In genomic region chr3:52056968-52057805, GRCh38 we compare ENCODE assay signal across 8 cellular contexts.
DNase-seq lines count a peak whose midpoint lies in the region; ATAC-seq, FAIRE-seq and TF ChIP-seq lines count a peak whose summit lies in the region.

No MANE protein-coding gene starts in this region.

- FAIRE-seq in islet of Langerhans (lab: Jason Lieb, UNC), result peak; percentile 97

- peak; percentile 56 for TF ChIP-seq POLR2A in GM19099 (IDR thresholded peaks at IDR 0.05; ENCODE audit: extremely low read depth, insufficient read length, low read depth)

- peak; percentile 76 for ATAC-seq in HG03378 (IDR thresholded peaks at IDR 0.05; ENCODE audit: unreplicated experiment)

- DNase-seq in AML-193 (lab: John Stamatoyannopoulos, UW), result peak; percentile 99
- DNase-seq in NCI-H446 treated with DMSO at 0.1 percent for 48 hours (lab: John Stamatoyannopoulos, UW), result peak; percentile 90
- peak; percentile 97 for DNase-seq in activated CD4-positive, CD25-positive, alpha-beta regulatory T cell treated with anti-CD3 and anti-CD28 coated beads, Interleukin-2, amount 50 U/mL, for 72 hours
- peak; percentile 96 to 99 for DNase-seq in cerebellar nuclear complex (lab: John Stamatoyannopoulos, UW)
- DNase-seq in stimulated activated CD4-positive, alpha-beta T cell treated with anti-CD3 and anti-CD28 coated beads, Interleukin-12 subunit alpha, Interleukin-12 subunit beta, amount 100 ng/mL, for 24 hours (ENCODE audit: low read depth in 2 of 2), result peak; percentile 99

Comparison
In these comparisons a context has a peak if more than half of its experiments do, and no peak if none do; other contexts are left out.
1. Peak in every context shown above with its lines: DNase-seq and ATAC-seq.